12 cellular contexts compared by ENCODE assay signal in the genomic region with DNA sequence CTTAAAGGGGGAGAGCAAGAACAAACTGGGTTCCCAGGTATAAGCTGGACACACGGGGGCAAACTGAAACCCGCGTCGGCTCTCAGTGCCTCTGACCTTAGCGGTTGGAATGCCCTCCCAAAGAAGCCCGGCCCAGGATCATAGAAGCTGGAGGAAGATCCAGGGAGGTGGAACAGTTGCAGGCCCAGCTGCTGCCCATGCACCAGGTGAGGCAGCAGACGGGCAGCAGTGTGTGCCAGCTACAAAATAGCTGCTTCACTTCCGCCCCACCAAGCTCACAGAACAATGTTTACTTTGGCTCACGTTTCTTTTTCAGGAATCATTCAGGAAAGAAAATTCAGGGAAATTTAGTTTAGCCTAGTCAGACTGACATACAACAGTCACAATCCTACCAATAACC. TPM values are rescaled to one million over a fixed set of nuclear protein-coding genes. Genes with fewer than 3 reads are reported as not detected.
DNase-seq lines count a peak whose midpoint lies in the region; ATAC-seq and TF ChIP-seq lines count a peak whose summit lies in the region.
"Had no signal": no experiment of that assay in that cellular context is flagged by ENCODE, and none has a peak within 500 bp of the region (broad histone marks: within the 10 kb centered on the region; RNA-seq: fewer than 3 reads in every experiment).

No MANE protein-coding gene starts in this region.

- no peaks in the 10 kb centered on the region for H3K9me3 ChIP-seq in upper lobe of right lung
- H3K9me3 ChIP-seq: right atrium auricular region, suprapubic skin had no signal

- H3K4me1 ChIP-seq in upper lobe of right lung: no peaks in the 10 kb centered on the region
- H3K4me1 ChIP-seq: suprapubic skin had no signal

- no peak overlapping the region for H3K27ac ChIP-seq in upper lobe of right lung
- H3K27ac ChIP-seq: right atrium auricular region, suprapubic skin had no signal

- intact Hi-C loops in upper lobe of right lung (cut with DNase I): no loop called here

- H3K4me3 Mint-ChIP-seq in activated naive CD4-positive, alpha-beta T cell treated with anti-CD3 and anti-CD28 coated beads, Interleukin-2, amount 50 U/mL, for 24 hours: no peak overlapping the region
- no peak overlapping the region for H3K4me3 Mint-ChIP-seq in immature natural killer cell

- H3K27me3 Mint-ChIP-seq in activated naive CD4-positive, alpha-beta T cell treated with anti-CD3 and anti-CD28 coated beads, Interleukin-2, amount 50 U/mL, for 24 hours: no peaks in the 10 kb centered on the region
- H3K27me3 Mint-ChIP-seq in immature natural killer cell (ENCODE audit: low read depth in 3 of 3): peaks cover 0 to 5% (median 1%) of the 10 kb centered on the region in 3 donors

- peak overlapping the region; percentile 82 for H3K27ac Mint-ChIP-seq in activated naive CD4-positive, alpha-beta T cell treated with anti-CD3 and anti-CD28 coated beads, Interleukin-2, amount 50 U/mL, for 24 hours
- peak overlapping the region in 1 of 2 donors; percentile 40 for H3K27ac Mint-ChIP-seq in activated naive CD4-positive, alpha-beta T cell treated with anti-CD3 and anti-CD28 coated beads, Interleukin-2, amount 50 U/mL, for 72 hours
- peak overlapping the region in 4 of 6 donors; percentile 0 to 72 (median 60) for H3K27ac Mint-ChIP-seq in immature natural killer cell

- no peaks in the 10 kb centered on the region for H3K36me3 ChIP-seq in upper lobe of right lung
- H3K36me3 ChIP-seq: right atrium auricular region, suprapubic skin had no signal

- peaks cover 73% of the 10 kb centered on the region for H3K4me1 Mint-ChIP-seq in activated naive CD4-positive, alpha-beta T cell treated with anti-CD3 and anti-CD28 coated beads, Interleukin-2, amount 50 U/mL, for 24 hours
- H3K4me1 Mint-ChIP-seq in immature natural killer cell: peaks cover 40 to 54% of the 10 kb centered on the region in 2 donors

- H3K27me3 ChIP-seq in upper lobe of right lung: no peaks in the 10 kb centered on the region
- H3K27me3 ChIP-seq: right atrium auricular region, suprapubic skin had no signal

- no peak for ATAC-seq in activated naive CD4-positive, alpha-beta T cell treated with anti-CD3 and anti-CD28 coated beads, Interleukin-2, amount 50 U/mL, for 72 hours
- ATAC-seq in upper lobe of right lung: peak; percentile 59
- ATAC-seq in HG03342 (IDR thresholded peaks at IDR 0.05; ENCODE audit: unreplicated experiment): no peak
- no peak for ATAC-seq in HG03025 (IDR thresholded peaks at IDR 0.05; ENCODE audit: low FRiP score, unreplicated experiment)

- no peak for DNase-seq in activated naive CD4-positive, alpha-beta T cell treated with anti-CD3 and anti-CD28 coated beads, Interleukin-2, amount 50 U/mL, for 72 hours (ENCODE audit: low spot score in 2 of 2)
- DNase-seq in NCI-H526 (lab: John Stamatoyannopoulos, UW): peak; percentile 58 to 82
- no peak for DNase-seq in immature natural killer cell
- DNase-seq in upper lobe of right lung: no peak
- DNase-seq in HuH-7.5 (ENCODE audit: low spot score): no peak
- DNase-seq: activated CD8-positive, alpha-beta memory T cell treated with anti-CD3 and anti-CD28 coated beads, Interleukin-2, amount 50 U/mL, for 48 hours had no signal

- no peak overlapping the region for H3K4me3 ChIP-seq in upper lobe of right lung
- H3K4me3 ChIP-seq: right atrium auricular region, suprapubic skin had no signal

- H3K36me3 Mint-ChIP-seq in activated naive CD4-positive, alpha-beta T cell treated with anti-CD3 and anti-CD28 coated beads, Interleukin-2, amount 50 U/mL, for 24 hours: peaks cover 7% of the 10 kb centered on the region
- H3K36me3 Mint-ChIP-seq in activated naive CD4-positive, alpha-beta T cell treated with anti-CD3 and anti-CD28 coated beads, Interleukin-2, amount 50 U/mL, for 72 hours: peaks cover 5% of the 10 kb centered on the region in 2 donors
- peaks cover 0 to 3% (median under 1%) of the 10 kb centered on the region in 3 donors for H3K36me3 Mint-ChIP-seq in immature natural killer cell

- peaks cover 4% of the 10 kb centered on the region for H3K9me3 Mint-ChIP-seq in activated naive CD4-positive, alpha-beta T cell treated with anti-CD3 and anti-CD28 coated beads, Interleukin-2, amount 50 U/mL, for 24 hours
- no peaks in the 10 kb centered on the region for H3K9me3 Mint-ChIP-seq in activated naive CD4-positive, alpha-beta T cell treated with anti-CD3 and anti-CD28 coated beads, Interleukin-2, amount 50 U/mL, for 72 hours
- no peaks in the 10 kb centered on the region for H3K9me3 Mint-ChIP-seq in immature natural killer cell

- no peak for TF ChIP-seq CTCF in upper lobe of right lung (IDR thresholded peaks at IDR 0.05)

RNA-seq across cellular contexts. Expression of a gene that starts 3.9 kb away (rescaled TPM):
- total RNA-seq in activated naive CD4-positive, alpha-beta T cell treated with anti-CD3 and anti-CD28 coated beads, Interleukin-2, amount 50 U/mL, for 72 hours: 1 to 10 TPM; 1.6 to 2.7 TPM
- polyA plus RNA-seq in immature natural killer cell: under 1 TPM in 2 of 3 donors, not detected in 1; 0.17 to 0.42 TPM
- total RNA-seq in upper lobe of right lung: 0.32 TPM
- total RNA-seq: endothelial cell of umbilical vein, right atrium auricular region had no signal
- polyA plus RNA-seq: endothelial cell of umbilical vein had no signal

Comparison
In these comparisons a context has a peak if more than half of its experiments do, and no peak if none do; other contexts are left out.
1. DNase-seq: peak in NCI-H526 (2 of 2); none in activated naive CD4-positive, alpha-beta T cell treated with anti-CD3 and anti-CD28 coated beads, Interleukin-2, amount 50 U/mL, for 72 hours (0 of 2), immature natural killer cell (0 of 3), upper lobe of right lung (single experiment) and HuH-7.5 (single experiment).